In the genomic region with DNA sequence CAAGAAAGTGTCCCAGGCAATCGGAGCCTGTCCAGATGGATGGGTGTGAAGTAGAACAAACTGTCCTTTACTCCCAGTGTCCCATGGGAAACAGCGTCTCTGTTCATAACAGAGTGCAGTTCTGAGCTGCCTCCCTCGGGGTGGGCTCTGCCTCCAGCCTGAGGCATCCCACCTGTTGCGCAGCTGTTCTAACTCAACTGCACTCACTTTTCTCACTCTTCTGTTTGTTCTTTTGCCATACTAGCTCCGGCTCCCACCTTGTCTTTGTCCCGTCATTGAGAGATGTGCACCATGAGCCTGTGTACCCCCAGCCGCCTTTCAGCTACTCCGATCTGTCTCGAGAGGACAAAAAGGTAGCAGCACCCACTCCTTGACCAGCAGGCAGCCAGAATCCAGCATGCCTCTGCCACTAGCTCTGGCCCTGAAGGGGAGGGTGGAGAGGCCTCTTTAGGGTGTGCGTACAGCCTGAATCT, we compare ENCODE assay signal across 15 cellular contexts. TPM values are rescaled to one million over a fixed set of nuclear protein-coding genes. Genes with fewer than 3 reads are reported as not detected.
A peak's percentile ranks its signal among the peaks of the same experiment; 100 is the strongest.
DNase-seq lines count a peak whose midpoint lies in the region; ATAC-seq and TF ChIP-seq lines count a peak whose summit lies in the region.
"Had no signal": no experiment of that assay in that cellular context is flagged by ENCODE, and none has a peak within 500 bp of the region (broad histone marks: within the 10 kb centered on the region; RNA-seq: fewer than 3 reads in every experiment).

No MANE protein-coding gene starts in this region.

- no peak for ATAC-seq in HG03342 (IDR thresholded peaks at IDR 0.05; ENCODE audit: unreplicated experiment)
- ATAC-seq in GM19035 (IDR thresholded peaks at IDR 0.05; ENCODE audit: unreplicated experiment): no peak
- no peak for ATAC-seq in GM21367 (IDR thresholded peaks at IDR 0.05; ENCODE audit: unreplicated experiment)
- ATAC-seq: CD8-positive, alpha-beta T cell; stimulated activated naive CD8-positive, alpha-beta T cell treated with anti-CD3 and anti-CD28 coated beads, Interleukin-15, Interleukin-2, amounts not matched to agents 100 U/mL and 50 U/mL, for 24 hours had no signal

- DNase-seq in SJCRH30: peak; percentile 90 to 97
- peak; percentile 46 for DNase-seq in glutamatergic neuron
- DNase-seq in nephron progenitor cell: no peak
- DNase-seq in type B pancreatic cell (ENCODE audit: extremely low spot score, unreplicated experiment): no peak
- DNase-seq: CD8-positive, alpha-beta T cell; islet precursor cell; Kasumi-1; NCI-H1694 treated with DMSO at 0.1 percent for 48 hours; stimulated activated CD4-positive, alpha-beta T cell treated with anti-CD3 and anti-CD28 coated beads, Interleukin-4, amount 100 ng/mL, for 24 hours; stimulated activated naive CD8-positive, alpha-beta T cell treated with anti-CD3 and anti-CD28 coated beads, Interleukin-15, Interleukin-2, amounts not matched to agents 100 U/mL and 50 U/mL, for 24 hours had no signal

- H3K36me3 Mint-ChIP-seq in glutamatergic neuron (ENCODE audit: unreplicated experiment) (peaks cover 5% of the 10 kb centered on the region), nephron progenitor cell (ENCODE audit: low read depth) (peaks cover 61% of the 10 kb centered on the region), type B pancreatic cell (peaks cover 22% of the 10 kb centered on the region)

- H3K9me3 Mint-ChIP-seq in glutamatergic neuron (ENCODE audit: unreplicated experiment): peaks cover 12% of the 10 kb centered on the region
- H3K9me3 Mint-ChIP-seq in nephron progenitor cell: no peaks in the 10 kb centered on the region
- no peaks in the 10 kb centered on the region for H3K9me3 Mint-ChIP-seq in type B pancreatic cell
- H3K9me3 Mint-ChIP-seq: activated naive CD4-positive, alpha-beta T cell treated with anti-CD3 and anti-CD28 coated beads, Interleukin-2, amount 50 U/mL, for 24 hours; CD8-positive, alpha-beta T cell had no signal

- peaks cover 11% of the 10 kb centered on the region for H3K27me3 Mint-ChIP-seq in glutamatergic neuron (ENCODE audit: unreplicated experiment)
- H3K27me3 Mint-ChIP-seq in nephron progenitor cell (ENCODE audit: low read depth, poor library complexity): peaks cover 2% of the 10 kb centered on the region
- no peaks in the 10 kb centered on the region for H3K27me3 Mint-ChIP-seq in type B pancreatic cell
- H3K27me3 Mint-ChIP-seq: activated naive CD4-positive, alpha-beta T cell treated with anti-CD3 and anti-CD28 coated beads, Interleukin-2, amount 50 U/mL, for 24 hours had no signal

- H3K27ac Mint-ChIP-seq in glutamatergic neuron (ENCODE audit: unreplicated experiment): peak overlapping the region; percentile 78
- peak overlapping the region; percentile 25 for H3K27ac Mint-ChIP-seq in nephron progenitor cell
- peak overlapping the region; percentile 72 for H3K27ac Mint-ChIP-seq in type B pancreatic cell
- H3K27ac Mint-ChIP-seq: activated naive CD4-positive, alpha-beta T cell treated with anti-CD3 and anti-CD28 coated beads, Interleukin-2, amount 50 U/mL, for 24 hours; CD8-positive, alpha-beta T cell had no signal

- peaks cover 79% of the 10 kb centered on the region for H3K4me1 ChIP-seq in SJCRH30

- TF ChIP-seq CTCF in glutamatergic neuron (IDR thresholded peaks at IDR 0.05; ENCODE audit: partially characterized antibody, unreplicated experiment) (no peak), nephron progenitor cell (IDR thresholded peaks at IDR 0.05) (no peak), type B pancreatic cell (conservative IDR thresholded peaks at IDR 0.05) (no peak)

- no peaks in the 10 kb centered on the region for H3K27me3 ChIP-seq in SJCRH30
- H3K27me3 ChIP-seq: SJSA1 had no signal

- H3K9me3 ChIP-seq in SJCRH30 (replicated peaks): no peaks in the 10 kb centered on the region
- H3K9me3 ChIP-seq: SJSA1 had no signal

- H3K4me3 Mint-ChIP-seq in glutamatergic neuron (ENCODE audit: unreplicated experiment) (peak overlapping the region; percentile 74), nephron progenitor cell (no peak overlapping the region), type B pancreatic cell (peak overlapping the region; percentile 13)
- H3K4me3 Mint-ChIP-seq: activated naive CD4-positive, alpha-beta T cell treated with anti-CD3 and anti-CD28 coated beads, Interleukin-2, amount 50 U/mL, for 24 hours; CD8-positive, alpha-beta T cell had no signal

- peaks cover 41% of the 10 kb centered on the region for H3K36me3 ChIP-seq in SJCRH30

- peak overlapping the region; percentile 79 for H3K27ac ChIP-seq in SJCRH30
- H3K27ac ChIP-seq: SJSA1 had no signal

- H3K4me1 Mint-ChIP-seq in glutamatergic neuron (ENCODE audit: low read depth, unreplicated experiment): peaks cover 70% of the 10 kb centered on the region
- peaks cover 6% of the 10 kb centered on the region for H3K4me1 Mint-ChIP-seq in nephron progenitor cell
- H3K4me1 Mint-ChIP-seq in type B pancreatic cell (ENCODE audit: unreplicated experiment): peaks cover 27% of the 10 kb centered on the region
- H3K4me1 Mint-ChIP-seq: activated naive CD4-positive, alpha-beta T cell treated with anti-CD3 and anti-CD28 coated beads, Interleukin-2, amount 50 U/mL, for 24 hours had no signal

- no peak overlapping the region for H3K4me3 ChIP-seq in SJCRH30
- H3K4me3 ChIP-seq: SJSA1 had no signal

RNA-seq across cellular contexts. Expression of gene CDC42EP2, which starts 20.7 kb away (rescaled TPM):
- total RNA-seq in SJCRH30 (2014; rRNA removed; shearing (Covaris generic)): 5.6 and 6.0 TPM in 2 replicates
- total RNA-seq in glutamatergic neuron (ENCODE audit: unreplicated experiment) (23.5 TPM), type B pancreatic cell (ENCODE audit: low replicate concordance) (9.4 and 12.9 TPM in 2 replicates)

RNA-seq across cellular contexts. Expression of gene POLA2, which starts 32.2 kb away (rescaled TPM):
- total RNA-seq in SJCRH30 (2014; rRNA removed; shearing (Covaris generic)): 47.2 and 54.6 TPM in 2 replicates
- total RNA-seq in glutamatergic neuron (ENCODE audit: unreplicated experiment) (8.6 TPM), type B pancreatic cell (ENCODE audit: low replicate concordance) (18.4 and 32.4 TPM in 2 replicates)

RNA-seq across cellular contexts. Expression of gene DPF2, which starts 39.7 kb away (rescaled TPM):
- total RNA-seq in SJCRH30 (2014; rRNA removed; shearing (Covaris generic)): 33.0 and 38.0 TPM in 2 replicates
- total RNA-seq in glutamatergic neuron (ENCODE audit: unreplicated experiment) (121 TPM), type B pancreatic cell (ENCODE audit: low replicate concordance) (64.7 and 85.5 TPM in 2 replicates)

Comparison
In these comparisons a context has a peak if more than half of its experiments do, and no peak if none do; other contexts are left out.
1. DNase-seq: peak in SJCRH30 (2 of 2) and glutamatergic neuron (single experiment); none in nephron progenitor cell (single experiment) and type B pancreatic cell (single experiment).
2. H3K27ac Mint-ChIP-seq: peak in every context shown above with its lines; median percentile 78 in glutamatergic neuron; 72 in type B pancreatic cell; 25 in nephron progenitor cell.